Comparison of ENCODE assay signal across 14 cellular contexts in genomic region chr15:82040862-82041261, GRCh38. TPM values are rescaled to one million over a fixed set of nuclear protein-coding genes. Genes with fewer than 3 reads are reported as not detected.
DNase-seq lines count a peak whose midpoint lies in the region; ATAC-seq and TF ChIP-seq lines count a peak whose summit lies in the region.
"Had no signal": no experiment of that assay in that cellular context is flagged by ENCODE, and none has a peak within 500 bp of the region (broad histone marks: within the 10 kb centered on the region; RNA-seq: fewer than 3 reads in every experiment).

No MANE protein-coding gene starts in this region.

- DNase-seq in DMS79 treated with DMSO at 0.1 percent for 48 hours (lab: John Stamatoyannopoulos, UW), result peak; percentile 55
- DNase-seq in NCI-H187 treated with DMSO at 0.1 percent for 48 hours (lab: John Stamatoyannopoulos, UW), result peak; percentile 57
- peak; percentile 85 for DNase-seq in SK-N-DZ (ENCODE audit: low spot score)
- DNase-seq in right lobe of liver, result peak in 1 of 3 donors; percentile 48
- DNase-seq in activated CD8-positive, alpha-beta memory T cell treated with anti-CD3 and anti-CD28 coated beads, Interleukin-2, amount 10 ng/mL, durations not matched to agents 7 days and 5 days, result no peak
- no peak for DNase-seq in SKM-1 (lab: John Stamatoyannopoulos, UW; ENCODE audit: unreplicated experiment)
- DNase-seq: CD8-positive, alpha-beta memory T cell; cortex of kidney; hippocampal formation; KG1; SW 1271 had no signal

- peaks cover 0 to 3% of the 10 kb centered on the region in 2 donors for H3K27me3 ChIP-seq in right lobe of liver

- ATAC-seq in right lobe of liver, result peak; percentile 56 to 75 (median 67)
- no peak for ATAC-seq in HG02798 (IDR thresholded peaks at IDR 0.05; ENCODE audit: poor library complexity, unreplicated experiment)
- ATAC-seq in HG03039 (IDR thresholded peaks at IDR 0.05; ENCODE audit: unreplicated experiment), result no peak
- ATAC-seq in activated CD8-positive, alpha-beta memory T cell treated with anti-CD3 and anti-CD28 coated beads, Interleukin-2, amount 10 ng/mL, durations not matched to agents 7 days and 5 days, result no peak

- peaks cover 11% of the 10 kb centered on the region for H3K4me1 Mint-ChIP-seq in activated CD8-positive, alpha-beta memory T cell treated with anti-CD3 and anti-CD28 coated beads, Interleukin-2, amount 10 ng/mL, durations not matched to agents 7 days and 5 days

- no peak for TF ChIP-seq CTCF in right lobe of liver (IDR thresholded peaks at IDR 0.05)

- CTCF ChIA-PET in activated CD8-positive, alpha-beta memory T cell treated with anti-CD3 and anti-CD28 coated beads, Interleukin-2, amount 10 ng/mL, durations not matched to agents 7 days and 5 days (lab: Charles Lee), result no interaction called here

- no peak overlapping the region for H3K4me3 Mint-ChIP-seq in activated CD8-positive, alpha-beta memory T cell treated with anti-CD3 and anti-CD28 coated beads, Interleukin-2, amount 10 ng/mL, durations not matched to agents 7 days and 5 days
- H3K4me3 Mint-ChIP-seq: activated T-helper 1 cell treated with anti-CD3 and anti-CD28 coated beads, Interleukin-12 subunit alpha, Interleukin-12 subunit beta, Interleukin-2, Interleukin-4 antibody, amounts not matched to agents 30 ng/mL and 10 ng/mL and 1 ng/mL, durations not matched to agents 14 hours and 24 hours and 36 hours; CD8-positive, alpha-beta memory T cell had no signal

- intact Hi-C loops in right lobe of liver (cut with DNase I), result no loop called here

- no peak overlapping the region for H3K4me3 ChIP-seq in right lobe of liver

- WGBS in right lobe of liver (ENCODE audit: insufficient coverage, low coverage, low lambda C conversion rate, missing lambda C conversion rate), result 8% methylated on average over 2 of the region's 4 CpGs

- no peaks in the 10 kb centered on the region for H3K36me3 Mint-ChIP-seq in activated CD8-positive, alpha-beta memory T cell treated with anti-CD3 and anti-CD28 coated beads, Interleukin-2, amount 10 ng/mL, durations not matched to agents 7 days and 5 days
- H3K36me3 Mint-ChIP-seq: CD8-positive, alpha-beta memory T cell had no signal

- no peak overlapping the region for H3K27ac Mint-ChIP-seq in activated CD8-positive, alpha-beta memory T cell treated with anti-CD3 and anti-CD28 coated beads, Interleukin-2, amount 10 ng/mL, durations not matched to agents 7 days and 5 days
- H3K27ac Mint-ChIP-seq: activated T-helper 1 cell treated with anti-CD3 and anti-CD28 coated beads, Interleukin-12 subunit alpha, Interleukin-12 subunit beta, Interleukin-2, Interleukin-4 antibody, amounts not matched to agents 30 ng/mL and 10 ng/mL and 1 ng/mL, durations not matched to agents 14 hours and 24 hours and 36 hours; CD8-positive, alpha-beta memory T cell had no signal

- H3K36me3 ChIP-seq in right lobe of liver, result no peaks in the 10 kb centered on the region

- H3K9me3 Mint-ChIP-seq in activated CD8-positive, alpha-beta memory T cell treated with anti-CD3 and anti-CD28 coated beads, Interleukin-2, amount 10 ng/mL, durations not matched to agents 7 days and 5 days (ENCODE audit: low read depth), result no peaks in the 10 kb centered on the region
- H3K9me3 Mint-ChIP-seq: activated T-helper 1 cell treated with anti-CD3 and anti-CD28 coated beads, Interleukin-12 subunit alpha, Interleukin-12 subunit beta, Interleukin-2, Interleukin-4 antibody, amounts not matched to agents 30 ng/mL and 10 ng/mL and 1 ng/mL, durations not matched to agents 14 hours and 24 hours and 36 hours had no signal

- H3K27me3 Mint-ChIP-seq in activated CD8-positive, alpha-beta memory T cell treated with anti-CD3 and anti-CD28 coated beads, Interleukin-2, amount 10 ng/mL, durations not matched to agents 7 days and 5 days, result peaks cover 17% of the 10 kb centered on the region

- H3K4me1 ChIP-seq in right lobe of liver, result peaks cover 0 to 11% (median 0%) of the 10 kb centered on the region in 4 donors

- TF ChIP-seq POLR2A in right lobe of liver (IDR thresholded peaks at IDR 0.05), result no peak

- H3K9me3 ChIP-seq in right lobe of liver, result no peaks in the 10 kb centered on the region

- no peak overlapping the region for H3K27ac ChIP-seq in right lobe of liver

RNA-seq across cellular contexts. Expression of gene MEX3B, which starts 5.0 kb away (rescaled TPM):
- polyA plus RNA-seq in SK-N-DZ (2014; cell fraction: cytosol; rRNA removed), result 31.4 and 38.2 TPM in 2 replicates
- 45.2 and 50.3 TPM in 2 replicates for polyA plus RNA-seq in SK-N-DZ (2014; cell fraction: nucleus; rRNA removed)
- 1 to 10 TPM in 3 of 6 experiments, under 1 TPM in 3; 0.39 to 1.7 (median 0.84) TPM for total RNA-seq in right lobe of liver
- under 1 TPM; 0.64 to 0.73 TPM for total RNA-seq in activated CD8-positive, alpha-beta memory T cell treated with anti-CD3 and anti-CD28 coated beads, Interleukin-2, amount 10 ng/mL, durations not matched to agents 7 days and 5 days
- polyA plus RNA-seq: CD8-positive, alpha-beta memory T cell had no signal

Comparison
In these comparisons a context has a peak if more than half of its experiments do, and no peak if none do; other contexts are left out.
1. DNase-seq: peak in DMS79 treated with DMSO at 0.1 percent for 48 hours (single experiment), NCI-H187 treated with DMSO at 0.1 percent for 48 hours (single experiment) and SK-N-DZ (single experiment); none in activated CD8-positive, alpha-beta memory T cell treated with anti-CD3 and anti-CD28 coated beads, Interleukin-2, amount 10 ng/mL, durations not matched to agents 7 days and 5 days (single experiment) and SKM-1 (single experiment).
2. ATAC-seq: peak in right lobe of liver (4 of 4); none in HG02798 (single experiment), HG03039 (single experiment) and activated CD8-positive, alpha-beta memory T cell treated with anti-CD3 and anti-CD28 coated beads, Interleukin-2, amount 10 ng/mL, durations not matched to agents 7 days and 5 days (single experiment).